In the genomic region with DNA sequence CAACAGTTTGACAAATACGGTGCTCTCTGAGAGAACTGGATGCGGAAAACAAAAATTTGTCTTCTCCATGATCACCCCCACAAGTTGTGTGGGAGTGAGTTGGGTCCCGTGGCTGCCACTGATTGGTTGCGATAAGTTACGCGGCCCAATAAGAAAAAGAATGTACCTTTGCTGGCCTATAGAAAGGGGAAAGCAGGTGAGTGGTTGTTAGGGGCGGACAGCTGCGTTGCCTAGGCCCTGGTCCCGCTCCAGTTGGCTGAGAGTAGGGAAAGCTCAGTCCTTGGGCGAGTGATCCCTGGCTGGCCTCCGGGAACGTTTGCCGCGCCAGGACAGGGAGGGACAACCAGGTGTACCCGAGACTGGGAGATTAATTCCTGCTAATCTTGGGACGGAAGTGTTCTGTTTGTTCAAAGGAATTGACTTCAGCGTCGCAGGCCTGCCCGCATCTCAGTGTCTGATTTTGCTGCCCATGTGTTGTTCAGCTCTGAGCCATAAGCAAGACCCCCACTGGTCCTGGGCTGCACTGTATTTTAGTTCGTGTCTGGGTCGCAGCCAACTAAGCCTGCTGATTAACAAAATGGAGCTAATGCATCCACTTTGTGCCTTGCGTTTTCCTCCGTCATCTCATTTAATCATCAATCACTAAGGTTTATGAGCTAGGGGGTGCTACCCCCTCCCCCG, we compare ENCODE assay signal across 8 cellular contexts. TPM values are rescaled to one million over a fixed set of nuclear protein-coding genes. Genes with fewer than 3 reads are reported as not detected.
A peak's percentile ranks its signal among the peaks of the same experiment; 100 is the strongest.
DNase-seq lines count a peak whose midpoint lies in the region; ATAC-seq, FAIRE-seq and TF ChIP-seq lines count a peak whose summit lies in the region.

No MANE protein-coding gene starts in this region.

- peaks cover 33% of the 10 kb centered on the region for H3K4me1 Mint-ChIP-seq in activated naive CD8-positive, alpha-beta T cell treated with anti-CD3 and anti-CD28 coated beads, Interleukin-2, amount 50 U/mL, for 24 hours

- H3K4me1 ChIP-seq in pancreas (peaks cover 14 to 32% (median 26%) of the 10 kb centered on the region in 3 donors), upper lobe of right lung (peaks cover 24% of the 10 kb centered on the region)

- peak overlapping the region; percentile 70 to 93 (median 82) for H3K4me3 ChIP-seq in pancreas
- peak overlapping the region; percentile 95 for H3K4me3 ChIP-seq in upper lobe of right lung

- ATAC-seq in HG02678 (IDR thresholded peaks at IDR 0.05; ENCODE audit: unreplicated experiment) (peak; percentile 60), Right ventricle myocardium superior (ENCODE audit: poor library complexity) (peak; percentile 92), pancreas (peak; percentile 75 to 90 (median 84)), upper lobe of right lung (peak; percentile 92)
- peak; percentile 89 for ATAC-seq in activated naive CD8-positive, alpha-beta T cell treated with anti-CD3 and anti-CD28 coated beads, Interleukin-2, amount 50 U/mL, for 24 hours

- no peaks in the 10 kb centered on the region for H3K9me3 ChIP-seq in pancreas
- H3K9me3 ChIP-seq in upper lobe of right lung: no peaks in the 10 kb centered on the region

- peaks cover 12% of the 10 kb centered on the region for H3K36me3 Mint-ChIP-seq in activated naive CD8-positive, alpha-beta T cell treated with anti-CD3 and anti-CD28 coated beads, Interleukin-2, amount 50 U/mL, for 24 hours (ENCODE audit: low read depth)

- H3K27ac Mint-ChIP-seq in activated naive CD8-positive, alpha-beta T cell treated with anti-CD3 and anti-CD28 coated beads, Interleukin-2, amount 50 U/mL, for 24 hours: peak overlapping the region; percentile 99

- H3K27me3 ChIP-seq in pancreas (no peaks in the 10 kb centered on the region), upper lobe of right lung (no peaks in the 10 kb centered on the region)

- intact Hi-C loops in Right ventricle myocardium superior (cut with DNase I) (no loop called here), pancreas (cut with DNase I) (loop anchor here in 2 of 3 donors (5.0 kb wide), 1 partner anchor 47 kb away; a partner anchor contains a TSS), upper lobe of right lung (cut with DNase I) (no loop called here)

- H3K27me3 Mint-ChIP-seq in activated naive CD8-positive, alpha-beta T cell treated with anti-CD3 and anti-CD28 coated beads, Interleukin-2, amount 50 U/mL, for 24 hours: no peaks in the 10 kb centered on the region

- FAIRE-seq in pancreas (lab: Jason Lieb, UNC): peak; percentile 90

- DNase-seq in NCI-H1105 treated with DMSO at 0.1 percent for 48 hours (lab: John Stamatoyannopoulos, UW) (peak; percentile 99), SKM-1 treated with dmso at 0.1 percent for 144 hours (lab: John Stamatoyannopoulos, UW; ENCODE audit: unreplicated experiment) (peak; percentile 96), Right ventricle myocardium superior (peak; percentile 92), pancreas (peak; percentile 90 to 99 (median 99)), upper lobe of right lung (peak; percentile 95)
- peak; percentile 75 for DNase-seq in activated naive CD8-positive, alpha-beta T cell treated with anti-CD3 and anti-CD28 coated beads, Interleukin-2, amount 50 U/mL, for 24 hours

- peak overlapping the region; percentile 99 to 100 (median 99) for H3K27ac ChIP-seq in pancreas
- H3K27ac ChIP-seq in upper lobe of right lung: peak overlapping the region; percentile 100

- H3K4me3 Mint-ChIP-seq in activated naive CD8-positive, alpha-beta T cell treated with anti-CD3 and anti-CD28 coated beads, Interleukin-2, amount 50 U/mL, for 24 hours: peak overlapping the region; percentile 96

- H3K9me3 Mint-ChIP-seq in activated naive CD8-positive, alpha-beta T cell treated with anti-CD3 and anti-CD28 coated beads, Interleukin-2, amount 50 U/mL, for 24 hours: no peaks in the 10 kb centered on the region

- WGBS in pancreas, 2 donors: 1% methylated on average over 24 of the region's 24 CpGs

- H3K36me3 ChIP-seq in pancreas (peaks cover 0 to 31% (median 18%) of the 10 kb centered on the region in 3 donors), upper lobe of right lung (peaks cover 28% of the 10 kb centered on the region)

- TF ChIP-seq POLR2A in GM10847 (IDR thresholded peaks at IDR 0.05; ENCODE audit: extremely low read depth, insufficient read length): peak; percentile 66

- TF ChIP-seq CTCF in pancreas (IDR thresholded peaks at IDR 0.05) (no peak), upper lobe of right lung (IDR thresholded peaks at IDR 0.05) (no peak)

RNA-seq across cellular contexts. Expression of a gene that starts 0.8 kb away (rescaled TPM):
- total RNA-seq in Right ventricle myocardium superior: 29.9 TPM
- 10 to 100 TPM; 47.5 to 98.2 (median 66.3) TPM for total RNA-seq in pancreas
- polyA plus RNA-seq in pancreas: 10 to 100 TPM; 63.4 to 64.8 TPM
- total RNA-seq in upper lobe of right lung: 69.0 TPM

RNA-seq across cellular contexts. Expression of a gene that starts 13.0 kb away (rescaled TPM):
- total RNA-seq in Right ventricle myocardium superior (33.5 TPM), pancreas (10 to 100 TPM; 13.9 to 31.2 (median 21.4) TPM), upper lobe of right lung (53.7 TPM)
- 10 to 100 TPM; 10.3 to 30.3 TPM for polyA plus RNA-seq in pancreas

RNA-seq across cellular contexts. Expression of a gene that starts 13.2 kb away (rescaled TPM):
- 666 TPM for total RNA-seq in Right ventricle myocardium superior
- 100 to 1,000 TPM; 493 to 810 (median 529) TPM for total RNA-seq in pancreas
- 100 to 1,000 TPM; 530 to 652 TPM for polyA plus RNA-seq in pancreas
- 754 TPM for total RNA-seq in upper lobe of right lung

RNA-seq across cellular contexts. Expression of a gene that starts 17.6 kb away (rescaled TPM):
- 5.7 TPM for total RNA-seq in Right ventricle myocardium superior
- 10 to 100 TPM in 1 of 6 donors, 1 to 10 TPM in 5; 4.3 to 11.7 (median 7.1) TPM for total RNA-seq in pancreas
- 10 to 100 TPM; 14.0 to 17.8 TPM for polyA plus RNA-seq in pancreas
- total RNA-seq in upper lobe of right lung: 7.5 TPM

RNA-seq across cellular contexts. Expression of a gene that starts 23.4 kb away (rescaled TPM):
- total RNA-seq in Right ventricle myocardium superior: 72.4 TPM
- 100 to 1,000 TPM in 1 of 6 donors, 10 to 100 TPM in 5; 12.8 to 176 (median 43.4) TPM for total RNA-seq in pancreas
- polyA plus RNA-seq in pancreas: 100 to 1,000 TPM in 1 of 2 donors, 10 to 100 TPM in 1; 76.8 to 203 TPM
- total RNA-seq in upper lobe of right lung: 39.0 TPM

Comparison
In these comparisons a context has a peak if more than half of its experiments do, and no peak if none do; other contexts are left out.
1. Peak in every context shown above with its lines: DNase-seq, ATAC-seq, H3K4me3 ChIP-seq and H3K27ac ChIP-seq.
2. intact Hi-C loops: an anchor here in pancreas (5.0 kb wide); none called in Right ventricle myocardium superior and upper lobe of right lung.